9 cellular contexts compared by ENCODE assay signal in the genomic region with DNA sequence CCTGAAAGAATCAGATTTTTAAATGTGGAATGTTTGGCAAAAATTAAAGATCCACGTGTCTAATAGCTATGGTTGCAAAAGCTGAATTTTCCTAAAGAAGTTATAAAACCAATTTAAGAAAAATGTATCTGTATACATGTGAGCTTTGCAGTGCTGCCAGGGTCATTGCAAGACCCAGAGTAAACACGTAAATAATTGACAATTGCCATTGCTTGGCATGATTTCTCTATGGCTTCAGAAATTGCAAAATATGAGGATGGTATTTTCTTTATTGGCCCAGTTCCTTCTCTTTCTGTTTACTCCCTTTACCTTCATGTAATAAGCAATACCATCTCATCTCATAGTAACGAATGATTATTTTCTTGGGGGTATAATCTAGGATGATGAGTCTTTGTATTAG.
"Had no signal": no experiment of that assay in that cellular context is flagged by ENCODE, and none has a peak within 500 bp of the region (broad histone marks: within the 10 kb centered on the region; RNA-seq: fewer than 3 reads in every experiment).

No MANE protein-coding gene starts in this region.

- FAIRE-seq: H1 had no signal

- ATAC-seq: GM23338, HCT116 had no signal

- DNase-seq: GM23248, GOT3, H7, H9, HCEC 1CT, HFFc6 had no signal
